Comparison of ENCODE assay signal across 17 cellular contexts in genomic region chr5:97019435-97020117, GRCh38.
A peak's percentile ranks its signal among the peaks of the same experiment; 100 is the strongest.
DNase-seq lines count a peak whose midpoint lies in the region; ATAC-seq and TF ChIP-seq lines count a peak whose summit lies in the region.
"Had no signal": no experiment of that assay in that cellular context is flagged by ENCODE, and none has a peak within 500 bp of the region (broad histone marks: within the 10 kb centered on the region; RNA-seq: fewer than 3 reads in every experiment).

No MANE protein-coding gene starts in this region.

- CTCF ChIA-PET in RWPE1 (lab: Yijun Ruan, JAX): interaction anchor here (0.5 to 0.8 kb wide), 3 partner anchors 9 to 93 kb away, joined by 3 to 6 read pairs (median 4); no protein-coding TSS in a partner anchor

- H3K4me3 ChIP-seq in lower lobe of right lung: no peak overlapping the region

- no peak overlapping the region for H3K27ac ChIP-seq in lower lobe of right lung
- H3K27ac ChIP-seq in RWPE1: no peak overlapping the region
- H3K27ac ChIP-seq: 22Rv1 had no signal

- intact Hi-C loops in lower lobe of right lung (cut with DNase I): no loop called here

- DNase-seq in DMS53 (lab: John Stamatoyannopoulos, UW) (peak; percentile 12), DMS53 treated with DMSO at 0.1 percent for 48 hours (lab: John Stamatoyannopoulos, UW; ENCODE audit: unreplicated experiment) (no peak), dermis blood vessel endothelial cell (peak; percentile 8), lower lobe of right lung (no peak), NAMALWA (ENCODE audit: low spot score) (no peak), LoVo (ENCODE audit: low spot score) (no peak), RWPE1 (ENCODE audit: low spot score) (no peak)
- DNase-seq: activated gamma-delta T cell treated with Interleukin-2 at 50 U/mL for 16 hours, COR-L47, kidney, NCI-H187, NCI-H774, Right ventricle myocardium superior, small intestine, T1000 had no signal

- no peaks in the 10 kb centered on the region for H3K27me3 ChIP-seq in lower lobe of right lung (ENCODE audit: low read depth)

- peak; percentile 30 to 80 for ATAC-seq in lower lobe of right lung
- no peak for ATAC-seq in HG02588 (IDR thresholded peaks at IDR 0.05; ENCODE audit: unreplicated experiment)

- TF ChIP-seq CTCF in lower lobe of right lung (IDR thresholded peaks at IDR 0.05): no peak
- no peak for TF ChIP-seq CTCF in RWPE1 (conservative IDR thresholded peaks at IDR 0.05; ENCODE audit: low read depth)

- no peaks in the 10 kb centered on the region for H3K4me1 ChIP-seq in lower lobe of right lung

- H3K9me3 ChIP-seq in lower lobe of right lung: no peaks in the 10 kb centered on the region

- POLR2A ChIA-PET in RWPE1 (lab: Yijun Ruan, JAX; ENCODE audit: low non-redundant PET): no interaction called here

- peaks cover 86% of the 10 kb centered on the region for H3K36me3 ChIP-seq in lower lobe of right lung

Comparison
In these comparisons a context has a peak if more than half of its experiments do, and no peak if none do; other contexts are left out.
1. DNase-seq: peak in DMS53 (single experiment) and dermis blood vessel endothelial cell (single experiment); none in DMS53 treated with DMSO at 0.1 percent for 48 hours (single experiment), lower lobe of right lung (single experiment), NAMALWA (single experiment), LoVo (single experiment) and RWPE1 (single experiment).